ENCODE assay signal across 9 cellular contexts in the genomic region with DNA sequence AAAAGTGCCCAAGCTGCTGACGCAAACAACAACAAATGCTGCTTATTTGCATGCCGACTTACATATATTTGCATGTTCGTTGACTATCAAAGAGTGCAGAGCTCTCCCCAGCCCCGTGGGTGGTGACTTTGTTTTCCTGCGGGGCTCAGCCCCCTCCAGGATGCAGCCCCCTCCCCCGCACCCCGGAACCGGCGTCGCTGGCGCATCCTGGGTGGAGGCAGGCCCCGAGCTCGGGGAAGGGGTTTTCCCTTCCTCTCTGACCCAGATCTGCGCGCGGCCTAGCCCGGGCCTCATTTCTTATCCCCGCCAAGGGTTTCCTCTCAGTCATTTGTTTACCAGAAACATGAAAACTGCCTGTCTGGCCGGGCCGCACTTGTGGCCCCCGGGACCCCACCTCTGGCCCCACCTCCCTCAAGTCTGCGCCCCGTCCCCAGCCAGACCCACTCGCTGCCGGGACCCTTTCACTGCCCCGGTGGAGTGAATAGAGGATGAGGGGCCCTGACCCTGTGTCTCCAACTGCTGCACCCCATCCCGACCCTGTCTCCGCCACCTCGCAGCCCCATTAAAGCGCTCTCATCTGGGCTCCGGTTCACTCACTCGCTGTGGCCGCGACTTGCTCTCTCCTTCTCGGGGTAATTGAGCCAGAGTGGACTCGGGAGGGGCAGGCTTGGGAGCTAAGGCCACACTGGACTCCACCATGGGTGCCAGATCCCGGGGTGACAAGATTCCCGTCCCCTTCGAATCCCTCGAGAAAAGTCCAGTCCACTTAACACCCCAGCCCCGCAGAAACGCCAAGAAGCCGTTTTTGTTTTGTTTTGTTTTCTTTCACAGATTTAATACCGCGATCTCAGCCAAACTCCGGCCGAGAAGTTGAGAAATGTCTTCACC. TPM values are rescaled to one million over a fixed set of nuclear protein-coding genes. Genes with fewer than 3 reads are reported as not detected.
DNase-seq lines count a peak whose midpoint lies in the region; ATAC-seq and TF ChIP-seq lines count a peak whose summit lies in the region.
"Had no signal": no experiment of that assay in that cellular context is flagged by ENCODE, and none has a peak within 500 bp of the region (broad histone marks: within the 10 kb centered on the region; RNA-seq: fewer than 3 reads in every experiment).

No MANE protein-coding gene starts in this region.

- DNase-seq in activated CD8-positive, alpha-beta memory T cell treated with anti-CD3 and anti-CD28 coated beads, Interleukin-2, amount 50 U/mL, for 4 hours: peak; percentile 91
- peak in 2 of 3 donors; percentile 69 to 71 for DNase-seq in right cardiac atrium
- DNase-seq in stimulated activated CD8-positive, alpha-beta memory T cell treated with anti-CD3 and anti-CD28 coated beads, Interleukin-15, amount 100 ng/mL, for 48 hours (ENCODE audit: low read depth in 2 of 2): peak; percentile 67 to 72
- no peak for DNase-seq in caudate nucleus (lab: John Stamatoyannopoulos, UW)
- no peak for DNase-seq in foreskin fibroblast

- H3K27me3 ChIP-seq in HUES48 (ENCODE audit: control insufficient read depth, insufficient read depth, low read length) (peaks cover 5% of the 10 kb centered on the region; the same call in 1 of the 2 replicates), right cardiac atrium (ENCODE audit: control insufficient read depth, insufficient read depth) (no peaks in the 10 kb centered on the region)

- H3K4me3 ChIP-seq in HUES48 (ENCODE audit: low read depth, low read length) (0 out of 2 replicates have a peak overlapping the region, but pooled peaks have one; percentile 21), right cardiac atrium (ENCODE audit: low read length) (peak overlapping the region; percentile 14), foreskin fibroblast (ENCODE audit: low read depth in 1 of 2, low read length in 2 of 2) (no peak overlapping the region)

- intact Hi-C loops in right cardiac atrium (cut with DNase I): no loop called here

- H3K36me3 ChIP-seq in HUES48 (ENCODE audit: control insufficient read depth, insufficient read depth, low read length): peaks cover 11% of the 10 kb centered on the region

- H3K9me3 ChIP-seq in HUES48 (ENCODE audit: control insufficient read depth, insufficient read depth, low read length): no peaks in the 10 kb centered on the region
- no peaks in the 10 kb centered on the region for H3K9me3 ChIP-seq in right cardiac atrium (ENCODE audit: control insufficient read depth, low read length)

- 26% methylated on average over 47 of the region's 47 CpGs for WGBS in right cardiac atrium

- no peak overlapping the region for H3K9ac ChIP-seq in HUES48 (ENCODE audit: low read depth, low read length)

- peaks cover 9% of the 10 kb centered on the region; the same call in 1 of the 2 replicates for H3K4me1 ChIP-seq in HUES48 (ENCODE audit: control insufficient read depth, insufficient read depth, low read length)
- H3K4me1 ChIP-seq in right cardiac atrium (ENCODE audit: control insufficient read depth, insufficient read depth, low read length): no peaks in the 10 kb centered on the region

- H3K27ac ChIP-seq in HUES48 (ENCODE audit: low read depth, low read length) (no peak overlapping the region), right cardiac atrium (ENCODE audit: low read length) (no peak overlapping the region), caudate nucleus (ENCODE audit: low read depth, low read length) (no peak overlapping the region)

- no peak for TF ChIP-seq CTCF in foreskin fibroblast (IDR thresholded peaks at IDR 0.05; ENCODE audit: low read depth, low read length)

- ATAC-seq in right cardiac atrium: peak in 1 of 2 donors; percentile 4
- no peak for ATAC-seq in GM21825 (IDR thresholded peaks at IDR 0.05; ENCODE audit: unreplicated experiment)
- no peak for ATAC-seq in HG03521 (IDR thresholded peaks at IDR 0.05; ENCODE audit: unreplicated experiment)

RNA-seq across cellular contexts. Expression of a gene that starts 5.4 kb away (rescaled TPM):
- 1 to 10 TPM; 4.4 to 6.4 (median 5.1) TPM for total RNA-seq in right cardiac atrium
- 6.6 TPM for polyA plus RNA-seq in right cardiac atrium

RNA-seq across cellular contexts. Expression of a gene that starts 30.9 kb away (rescaled TPM):
- total RNA-seq in right cardiac atrium: 1 to 10 TPM; 7.0 to 9.2 (median 8.5) TPM
- 9.9 TPM for polyA plus RNA-seq in right cardiac atrium

RNA-seq across cellular contexts. Expression of a gene that starts 36.0 kb away (rescaled TPM):
- total RNA-seq in right cardiac atrium: 1 to 10 TPM in 2 of 4 donors, under 1 TPM in 2; 0.37 to 1.7 (median 0.84) TPM
- polyA plus RNA-seq in right cardiac atrium: 0.23 TPM
- total RNA-seq: RPMI7951 had no signal

RNA-seq across cellular contexts. Expression of a gene that starts 40.9 kb away (rescaled TPM):
- total RNA-seq in right cardiac atrium: under 1 TPM in 1 of 4 donors, not detected in 3; 0.17 TPM
- not detected for polyA plus RNA-seq in right cardiac atrium

Comparison
In these comparisons a context has a peak if more than half of its experiments do, and no peak if none do; other contexts are left out.
1. H3K4me3 ChIP-seq: peak in HUES48 (single experiment) and right cardiac atrium (single experiment); none in foreskin fibroblast (0 of 2).
2. DNase-seq: peak in activated CD8-positive, alpha-beta memory T cell treated with anti-CD3 and anti-CD28 coated beads, Interleukin-2, amount 50 U/mL, for 4 hours (single experiment), right cardiac atrium (2 of 3) and stimulated activated CD8-positive, alpha-beta memory T cell treated with anti-CD3 and anti-CD28 coated beads, Interleukin-15, amount 100 ng/mL, for 48 hours (2 of 2); none in caudate nucleus (0 of 61) and foreskin fibroblast (0 of 2).